Comparison of ENCODE assay signal across 11 cellular contexts in the genomic region with DNA sequence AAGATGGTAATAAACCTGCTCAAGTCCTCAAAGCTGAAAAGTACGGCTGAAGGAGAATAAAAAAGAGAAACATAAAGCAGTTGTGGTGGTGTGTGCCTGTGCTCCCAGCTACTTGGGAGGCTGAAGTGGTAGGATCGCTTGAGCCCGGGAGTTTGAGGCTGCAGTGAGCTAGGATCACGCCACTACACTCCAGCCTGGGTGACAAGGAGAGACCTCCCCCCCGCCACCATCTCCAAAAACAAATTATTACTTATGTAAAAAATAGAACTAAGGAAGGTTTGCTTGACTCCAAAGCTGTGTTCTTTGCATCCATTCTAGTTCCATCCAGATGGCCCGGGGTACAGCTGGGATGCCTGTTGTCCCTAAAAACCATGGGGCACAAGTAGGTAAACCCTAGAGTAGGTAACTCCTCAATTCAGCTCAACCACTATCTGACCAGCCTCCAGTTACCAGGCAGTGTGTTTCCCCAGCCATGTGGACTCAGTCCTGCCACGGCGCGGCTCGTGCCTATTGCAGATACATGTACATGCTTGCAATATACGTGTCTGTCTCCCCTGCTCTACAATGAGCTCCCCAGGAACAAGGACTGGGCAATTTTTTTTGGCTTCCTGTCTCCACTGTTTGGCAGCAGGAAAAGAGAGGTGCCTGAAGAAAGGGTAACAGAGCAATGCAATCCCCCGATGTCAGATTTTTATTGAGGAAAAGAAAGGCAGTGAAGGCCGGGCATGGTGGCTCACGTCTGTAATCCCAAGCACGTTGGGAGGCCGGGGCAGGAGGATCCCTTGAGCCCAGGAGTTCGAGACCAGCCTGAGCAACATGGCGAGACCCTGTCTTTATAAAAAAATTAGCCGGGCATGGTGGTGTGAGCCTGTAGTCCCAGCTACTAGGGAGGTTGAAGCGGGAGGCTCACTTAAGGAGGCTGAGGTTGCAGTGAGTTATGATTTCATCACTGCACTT.
DNase-seq lines count a peak whose midpoint lies in the region; ATAC-seq and TF ChIP-seq lines count a peak whose summit lies in the region.
"Had no signal": no experiment of that assay in that cellular context is flagged by ENCODE, and none has a peak within 500 bp of the region (broad histone marks: within the 10 kb centered on the region; RNA-seq: fewer than 3 reads in every experiment).

No MANE protein-coding gene starts in this region.

- H3K27ac Mint-ChIP-seq in WTC11 = peak overlapping the region; percentile 82; the same call in 1 of the 2 replicates
- peak overlapping the region; percentile 69 for H3K27ac Mint-ChIP-seq in stimulated activated memory B cell treated with anti-CD40 and anti-IgM and Interleukin-4, amounts not matched to agents 10 μg/mL and 1 μg/mL and 100 μg/mL, for 72 hours
- H3K27ac Mint-ChIP-seq: activated naive CD8-positive, alpha-beta T cell treated with anti-CD3 and anti-CD28 coated beads, Interleukin-2, amount 50 U/mL, for 24 hours had no signal

- peak; percentile 9 for DNase-seq in H7
- DNase-seq in WTC11 (ENCODE audit: low spot score) = no peak
- no peak for DNase-seq in H4 (ENCODE audit: low spot score)
- DNase-seq in OCI-M1 (lab: John Stamatoyannopoulos, UW) = no peak
- DNase-seq in HAP-1 (ENCODE audit: low spot score in 2 of 2) = no peak
- DNase-seq: activated naive CD8-positive, alpha-beta T cell treated with anti-CD3 and anti-CD28 coated beads, Interleukin-2, amount 50 U/mL, for 24 hours; activated T-cell treated with anti-CD3 and anti-CD28 coated beads for 4 hours; hippocampal formation; NCI-H1092 treated with DMSO at 0.1 percent for 48 hours had no signal

- H3K27me3 ChIP-seq in H7 (ENCODE audit: control insufficient read depth, insufficient read depth, low read length) (peaks cover 1% of the 10 kb centered on the region; the same call in 1 of the 2 replicates), layer of hippocampus (ENCODE audit: control insufficient read depth, insufficient read depth, low read length) (no peaks in the 10 kb centered on the region), HAP-1 (ENCODE audit: low read depth) (no peaks in the 10 kb centered on the region)

- POLR2A ChIA-PET in WTC11 (lab: Charles Lee) = no interaction called here

- H3K4me1 ChIP-seq in HAP-1 = peaks cover 18% of the 10 kb centered on the region

- H3K4me1 Mint-ChIP-seq in WTC11 = peaks cover 18% of the 10 kb centered on the region
- peaks cover 52% of the 10 kb centered on the region for H3K4me1 Mint-ChIP-seq in stimulated activated memory B cell treated with anti-CD40 and anti-IgM and Interleukin-4, amounts not matched to agents 10 μg/mL and 1 μg/mL and 100 μg/mL, for 72 hours

- H3K27me3 Mint-ChIP-seq in WTC11 (ENCODE audit: low read depth) = peaks cover 20% of the 10 kb centered on the region
- no peaks in the 10 kb centered on the region for H3K27me3 Mint-ChIP-seq in stimulated activated memory B cell treated with anti-CD40 and anti-IgM and Interleukin-4, amounts not matched to agents 10 μg/mL and 1 μg/mL and 100 μg/mL, for 72 hours

- no peaks in the 10 kb centered on the region for H3K36me3 ChIP-seq in H7 (replicated peaks; ENCODE audit: control insufficient read depth, insufficient read depth, low read length)
- no peaks in the 10 kb centered on the region for H3K36me3 ChIP-seq in HAP-1 (replicated peaks)

- H3K27ac ChIP-seq in layer of hippocampus (ENCODE audit: low read depth, low read length) = peak overlapping the region; percentile 30

- no peak for TF ChIP-seq CTCF in WTC11 (IDR thresholded peaks at IDR 0.05)

- in situ Hi-C loops in HAP-1 (cut with MboI; ENCODE audit: low sequenced_read_pairs) = no loop called here

- H3K4me3 Mint-ChIP-seq in WTC11 = no peak overlapping the region
- no peak overlapping the region for H3K4me3 Mint-ChIP-seq in stimulated activated memory B cell treated with anti-CD40 and anti-IgM and Interleukin-4, amounts not matched to agents 10 μg/mL and 1 μg/mL and 100 μg/mL, for 72 hours
- H3K4me3 Mint-ChIP-seq: activated naive CD8-positive, alpha-beta T cell treated with anti-CD3 and anti-CD28 coated beads, Interleukin-2, amount 50 U/mL, for 24 hours had no signal

- no peaks in the 10 kb centered on the region for H3K9me3 Mint-ChIP-seq in WTC11
- no peaks in the 10 kb centered on the region for H3K9me3 Mint-ChIP-seq in stimulated activated memory B cell treated with anti-CD40 and anti-IgM and Interleukin-4, amounts not matched to agents 10 μg/mL and 1 μg/mL and 100 μg/mL, for 72 hours
- H3K9me3 Mint-ChIP-seq: activated naive CD8-positive, alpha-beta T cell treated with anti-CD3 and anti-CD28 coated beads, Interleukin-2, amount 50 U/mL, for 24 hours had no signal

- ATAC-seq in WTC11 = no peak
- ATAC-seq in stimulated activated memory B cell treated with anti-CD40 and anti-IgM and Interleukin-4, amounts not matched to agents 10 μg/mL and 1 μg/mL and 100 μg/mL, for 72 hours = no peak
- ATAC-seq: activated naive CD8-positive, alpha-beta T cell treated with anti-CD3 and anti-CD28 coated beads, Interleukin-2, amount 50 U/mL, for 24 hours had no signal

- H3K36me3 Mint-ChIP-seq in WTC11 = peaks cover 2% of the 10 kb centered on the region; the same call in 1 of the 2 replicates
- H3K36me3 Mint-ChIP-seq in stimulated activated memory B cell treated with anti-CD40 and anti-IgM and Interleukin-4, amounts not matched to agents 10 μg/mL and 1 μg/mL and 100 μg/mL, for 72 hours = peaks cover 12% of the 10 kb centered on the region

- H3K4me3 ChIP-seq in H7 (ENCODE audit: insufficient read depth, low read depth, low read length) (no peak overlapping the region), HAP-1 (no peak overlapping the region)

- H3K9me3 ChIP-seq in HAP-1 = no peaks in the 10 kb centered on the region

- CTCF ChIA-PET in WTC11 (lab: Charles Lee) = interaction anchor here (0.6 to 4.2 kb wide), 9 partner anchors 8 to 124 kb away, joined by 3 to 35 read pairs (median 4); a partner anchor contains a TSS

TF ChIP-seq in WTC11, 78 proteins besides CTCF, POLR2A, EP300 and RAD21 (continues in another document):
- TF ChIP-seq TEAD4 (CRISPR knock-in tag; IDR thresholded peaks at IDR 0.05) = no peak
- TF ChIP-seq OVOL2 (CRISPR knock-in tag; IDR thresholded peaks at IDR 0.05; ENCODE audit: borderline replicate concordance) = no peak
- TF ChIP-seq, protein P1, sequence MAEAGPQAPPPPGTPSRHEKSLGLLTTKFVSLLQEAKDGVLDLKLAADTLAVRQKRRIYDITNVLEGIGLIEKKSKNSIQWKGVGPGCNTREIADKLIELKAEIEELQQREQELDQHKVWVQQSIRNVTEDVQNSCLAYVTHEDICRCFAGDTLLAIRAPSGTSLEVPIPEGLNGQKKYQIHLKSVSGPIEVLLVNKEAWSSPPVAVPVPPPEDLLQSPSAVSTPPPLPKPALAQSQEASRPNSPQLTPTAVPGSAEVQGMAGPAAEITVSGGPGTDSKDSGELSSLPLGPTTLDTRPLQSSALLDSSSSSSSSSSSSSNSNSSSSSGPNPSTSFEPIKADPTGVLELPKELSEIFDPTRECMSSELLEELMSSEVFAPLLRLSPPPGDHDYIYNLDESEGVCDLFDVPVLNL (CRISPR knock-in tag; IDR thresholded peaks at IDR 0.05; ENCODE audit: borderline replicate concordance, low read depth) = no peak
- no peak for TF ChIP-seq NR3C1 (CRISPR knock-in tag; conservative IDR thresholded peaks at IDR 0.05; ENCODE audit: low read depth)
- no peak for TF ChIP-seq SMAD4 (CRISPR knock-in tag; IDR thresholded peaks at IDR 0.05)
- TF ChIP-seq JUN (CRISPR knock-in tag; IDR thresholded peaks at IDR 0.05) = no peak
- TF ChIP-seq, protein P2, sequence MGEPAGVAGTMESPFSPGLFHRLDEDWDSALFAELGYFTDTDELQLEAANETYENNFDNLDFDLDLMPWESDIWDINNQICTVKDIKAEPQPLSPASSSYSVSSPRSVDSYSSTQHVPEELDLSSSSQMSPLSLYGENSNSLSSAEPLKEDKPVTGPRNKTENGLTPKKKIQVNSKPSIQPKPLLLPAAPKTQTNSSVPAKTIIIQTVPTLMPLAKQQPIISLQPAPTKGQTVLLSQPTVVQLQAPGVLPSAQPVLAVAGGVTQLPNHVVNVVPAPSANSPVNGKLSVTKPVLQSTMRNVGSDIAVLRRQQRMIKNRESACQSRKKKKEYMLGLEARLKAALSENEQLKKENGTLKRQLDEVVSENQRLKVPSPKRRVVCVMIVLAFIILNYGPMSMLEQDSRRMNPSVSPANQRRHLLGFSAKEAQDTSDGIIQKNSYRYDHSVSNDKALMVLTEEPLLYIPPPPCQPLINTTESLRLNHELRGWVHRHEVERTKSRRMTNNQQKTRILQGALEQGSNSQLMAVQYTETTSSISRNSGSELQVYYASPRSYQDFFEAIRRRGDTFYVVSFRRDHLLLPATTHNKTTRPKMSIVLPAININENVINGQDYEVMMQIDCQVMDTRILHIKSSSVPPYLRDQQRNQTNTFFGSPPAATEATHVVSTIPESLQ (CRISPR knock-in tag; IDR thresholded peaks at IDR 0.05) = no peak
- TF ChIP-seq SP1 (CRISPR knock-in tag; conservative IDR thresholded peaks at IDR 0.05) = no peak
- TF ChIP-seq, protein P3, sequence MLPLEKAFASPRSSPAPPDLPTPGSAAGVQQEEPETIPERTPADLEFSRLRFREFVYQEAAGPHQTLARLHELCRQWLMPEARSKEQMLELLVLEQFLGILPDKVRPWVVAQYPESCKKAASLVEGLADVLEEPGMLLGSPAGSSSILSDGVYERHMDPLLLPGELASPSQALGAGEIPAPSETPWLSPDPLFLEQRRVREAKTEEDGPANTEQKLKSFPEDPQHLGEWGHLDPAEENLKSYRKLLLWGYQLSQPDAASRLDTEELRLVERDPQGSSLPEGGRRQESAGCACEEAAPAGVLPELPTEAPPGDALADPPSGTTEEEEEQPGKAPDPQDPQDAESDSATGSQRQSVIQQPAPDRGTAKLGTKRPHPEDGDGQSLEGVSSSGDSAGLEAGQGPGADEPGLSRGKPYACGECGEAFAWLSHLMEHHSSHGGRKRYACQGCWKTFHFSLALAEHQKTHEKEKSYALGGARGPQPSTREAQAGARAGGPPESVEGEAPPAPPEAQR (CRISPR knock-in tag; IDR thresholded peaks at IDR 0.05) = no peak
- TF ChIP-seq KAT7 (CRISPR knock-in tag; IDR thresholded peaks at IDR 0.05; ENCODE audit: borderline replicate concordance) = no peak
- TF ChIP-seq, protein P4, sequence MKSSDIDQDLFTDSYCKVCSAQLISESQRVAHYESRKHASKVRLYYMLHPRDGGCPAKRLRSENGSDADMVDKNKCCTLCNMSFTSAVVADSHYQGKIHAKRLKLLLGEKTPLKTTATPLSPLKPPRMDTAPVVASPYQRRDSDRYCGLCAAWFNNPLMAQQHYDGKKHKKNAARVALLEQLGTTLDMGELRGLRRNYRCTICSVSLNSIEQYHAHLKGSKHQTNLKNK (CRISPR knock-in tag; IDR thresholded peaks at IDR 0.05) = no peak
- TF ChIP-seq EMX1 (CRISPR knock-in tag; IDR thresholded peaks at IDR 0.05) = no peak
- TF ChIP-seq JAZF1 (CRISPR knock-in tag; IDR thresholded peaks at IDR 0.05) = no peak
- no peak for TF ChIP-seq RORB (CRISPR knock-in tag; IDR thresholded peaks at IDR 0.05)
